1 cellular context compared by ENCODE assay signal in the genomic region with DNA sequence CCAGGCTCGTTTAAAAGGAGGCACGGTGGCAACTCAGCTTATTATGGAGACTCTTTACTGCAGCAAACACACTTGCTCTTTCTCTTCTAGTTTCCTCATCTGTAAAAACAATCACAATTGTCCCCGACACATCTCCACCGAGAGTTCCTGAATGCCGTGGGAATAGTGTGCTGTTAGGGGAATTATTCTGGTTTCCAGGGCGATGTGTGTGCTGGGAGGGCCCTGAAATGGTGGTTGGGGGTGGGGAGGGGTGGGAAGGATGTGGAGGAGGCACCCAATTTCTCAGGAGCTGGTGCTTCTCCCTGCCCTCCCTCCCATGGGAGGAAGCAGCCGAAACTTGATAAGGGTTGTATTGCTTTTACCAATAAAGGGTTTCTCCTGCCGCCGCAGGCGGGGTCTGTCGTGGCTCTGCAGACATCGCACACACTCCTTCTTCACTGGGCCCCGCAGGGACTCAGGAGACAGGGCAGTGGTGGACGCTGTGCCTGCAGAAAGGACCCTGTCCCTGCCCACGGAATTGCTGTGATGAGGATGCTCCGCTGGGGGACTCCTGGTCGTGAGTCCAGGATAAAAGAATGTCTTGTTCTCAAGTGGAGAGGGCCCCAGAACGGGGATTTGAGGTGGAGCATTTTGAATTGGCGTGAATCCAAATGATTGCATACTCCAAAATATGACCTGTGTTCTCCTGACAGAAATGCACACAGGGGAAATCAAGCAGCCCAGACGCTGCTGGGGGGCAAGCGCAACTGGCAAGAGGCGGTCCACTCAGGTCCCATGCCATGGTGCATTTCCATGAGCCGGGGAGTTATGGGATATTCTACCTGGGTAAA.
TF ChIP-seq lines count a peak whose summit lies in the region.

No MANE protein-coding gene starts in this region.

TF ChIP-seq in WTC11, 78 proteins besides CTCF, POLR2A, EP300 and RAD21 (continued from another document):
- TF ChIP-seq, protein P1, sequence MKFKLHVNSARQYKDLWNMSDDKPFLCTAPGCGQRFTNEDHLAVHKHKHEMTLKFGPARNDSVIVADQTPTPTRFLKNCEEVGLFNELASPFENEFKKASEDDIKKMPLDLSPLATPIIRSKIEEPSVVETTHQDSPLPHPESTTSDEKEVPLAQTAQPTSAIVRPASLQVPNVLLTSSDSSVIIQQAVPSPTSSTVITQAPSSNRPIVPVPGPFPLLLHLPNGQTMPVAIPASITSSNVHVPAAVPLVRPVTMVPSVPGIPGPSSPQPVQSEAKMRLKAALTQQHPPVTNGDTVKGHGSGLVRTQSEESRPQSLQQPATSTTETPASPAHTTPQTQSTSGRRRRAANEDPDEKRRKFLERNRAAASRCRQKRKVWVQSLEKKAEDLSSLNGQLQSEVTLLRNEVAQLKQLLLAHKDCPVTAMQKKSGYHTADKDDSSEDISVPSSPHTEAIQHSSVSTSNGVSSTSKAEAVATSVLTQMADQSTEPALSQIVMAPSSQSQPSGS (CRISPR knock-in tag; IDR thresholded peaks at IDR 0.05; ENCODE audit: borderline replicate concordance, low read depth): no peak
- TF ChIP-seq ARID4B (CRISPR knock-in tag; IDR thresholded peaks at IDR 0.05; ENCODE audit: borderline replicate concordance) (no peak), ZNF138 (CRISPR knock-in tag; conservative IDR thresholded peaks at IDR 0.05) (no peak)
- TF ChIP-seq, protein P2, sequence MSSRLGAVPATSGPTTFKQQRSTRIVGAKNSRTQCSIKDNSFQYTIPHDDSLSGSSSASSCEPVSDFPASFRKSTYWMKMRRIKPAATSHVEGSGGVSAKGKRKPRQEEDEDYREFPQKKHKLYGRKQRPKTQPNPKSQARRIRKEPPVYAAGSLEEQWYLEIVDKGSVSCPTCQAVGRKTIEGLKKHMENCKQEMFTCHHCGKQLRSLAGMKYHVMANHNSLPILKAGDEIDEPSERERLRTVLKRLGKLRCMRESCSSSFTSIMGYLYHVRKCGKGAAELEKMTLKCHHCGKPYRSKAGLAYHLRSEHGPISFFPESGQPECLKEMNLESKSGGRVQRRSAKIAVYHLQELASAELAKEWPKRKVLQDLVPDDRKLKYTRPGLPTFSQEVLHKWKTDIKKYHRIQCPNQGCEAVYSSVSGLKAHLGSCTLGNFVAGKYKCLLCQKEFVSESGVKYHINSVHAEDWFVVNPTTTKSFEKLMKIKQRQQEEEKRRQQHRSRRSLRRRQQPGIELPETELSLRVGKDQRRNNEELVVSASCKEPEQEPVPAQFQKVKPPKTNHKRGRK (CRISPR knock-in tag; IDR thresholded peaks at IDR 0.05; ENCODE audit: borderline replicate concordance): no peak
